Comparison of ENCODE assay signal across 25 cellular contexts in genomic region chr10:65701168-65701776, GRCh38.
A peak's percentile ranks its signal among the peaks of the same experiment; 100 is the strongest.
DNase-seq lines count a peak whose midpoint lies in the region; ATAC-seq and TF ChIP-seq lines count a peak whose summit lies in the region.
"Had no signal": no experiment of that assay in that cellular context is flagged by ENCODE, and none has a peak within 500 bp of the region (broad histone marks: within the 10 kb centered on the region; RNA-seq: fewer than 3 reads in every experiment).

No MANE protein-coding gene starts in this region.

- TF ChIP-seq CTCF in HEK293 (tag by site-specific recombination; IDR thresholded peaks at IDR 0.05) (no peak), MM.1S (IDR thresholded peaks at IDR 0.05; ENCODE audit: low read length) (no peak), prostate gland (IDR thresholded peaks at IDR 0.05) (no peak)

- H3K9me3 ChIP-seq in HEK293 (ENCODE audit: control insufficient read depth, insufficient read depth, low read depth, low read length) (no peaks in the 10 kb centered on the region), MM.1S (replicated peaks; ENCODE audit: insufficient read depth, low read length) (no peaks in the 10 kb centered on the region; the same call in 1 of the 2 replicates), prostate gland (no peaks in the 10 kb centered on the region)
- H3K9me3 ChIP-seq: Peyer's patch, SJCRH30 had no signal

- H3F3A ChIP-seq in MM.1S (ENCODE audit: insufficient read depth, low read length) = 0 out of 2 replicates have a peak, but pooled peaks cover 5% of the 10 kb centered on the region

- H3K9ac ChIP-seq in MM.1S (ENCODE audit: low read length) = 0 out of 2 replicates have a peak overlapping the region, but pooled peaks have one; percentile 23
- H3K9ac ChIP-seq: GM23248 had no signal

- intact Hi-C loops in prostate gland (cut with DNase I) = no loop called here

- CTCF ChIA-PET in HEK293 (lab: Yijun Ruan, JAX) = no interaction called here

- H3K27me3 ChIP-seq in MM.1S (replicated peaks; ENCODE audit: insufficient read depth, low read length) = no peaks in the 10 kb centered on the region
- no peaks in the 10 kb centered on the region for H3K27me3 ChIP-seq in prostate gland (replicated peaks; ENCODE audit: insufficient read depth)
- H3K27me3 ChIP-seq: Peyer's patch, SJCRH30 had no signal

- H3K36me3 ChIP-seq in HEK293 (ENCODE audit: control insufficient read depth in 2 of 2, insufficient read depth in 1 of 2, low read length in 2 of 2) (no peaks in the 10 kb centered on the region), MM.1S (replicated peaks; ENCODE audit: insufficient read depth, low read length) (no peaks in the 10 kb centered on the region), prostate gland (no peaks in the 10 kb centered on the region)
- H3K36me3 ChIP-seq: Peyer's patch, SJCRH30 had no signal

- no peak overlapping the region for H3K4me3 ChIP-seq in HEK293 (ENCODE audit: low read depth, low read length)
- H3K4me3 ChIP-seq in MM.1S (ENCODE audit: low read length) = no peak overlapping the region
- H3K4me3 ChIP-seq in prostate gland = no peak overlapping the region
- H3K4me3 ChIP-seq: GM23248, K562, Peyer's patch, SJCRH30 had no signal

- H3K4me1 ChIP-seq in HEK293 (ENCODE audit: control insufficient read depth, insufficient read depth, low read length) = no peaks in the 10 kb centered on the region
- H3K4me1 ChIP-seq in MM.1S (ENCODE audit: low read length) = peaks cover 24% of the 10 kb centered on the region
- no peaks in the 10 kb centered on the region for H3K4me1 ChIP-seq in prostate gland (replicated peaks)
- H3K4me1 ChIP-seq: Peyer's patch, SJCRH30 had no signal

- H3K4me2 ChIP-seq in MM.1S (ENCODE audit: low read depth, low read length) = peak overlapping the region; percentile 52; the same call in 1 of the 2 replicates

- POLR2A ChIA-PET in HEK293 (lab: Yijun Ruan, JAX) = no interaction called here

- peak; percentile 80 for DNase-seq in MM.1S
- no peak for DNase-seq in prostate gland (ENCODE audit: low spot score)
- DNase-seq in cerebellar cortex (ENCODE audit: low spot score) = no peak
- DNase-seq in mucosa of gallbladder (ENCODE audit: low spot score) = no peak
- DNase-seq: DMS53, EL, GF-D8, GM23248, H9, NCI-H1105, NCI-H146, NCI-H2029, NCI-H226, NCI-H510A treated with DMSO at 0.1 percent for 48 hours, NCI-H748 treated with DMSO at 0.1 percent for 48 hours, Peyer's patch, SJCRH30, T-helper 1 cell had no signal

- no peaks in the 10 kb centered on the region for H4K20me1 ChIP-seq in MM.1S (ENCODE audit: insufficient read depth, low read length)

- ATAC-seq in GM18858 (IDR thresholded peaks at IDR 0.05; ENCODE audit: unreplicated experiment) (peak; percentile 49), HG03095 (IDR thresholded peaks at IDR 0.05; ENCODE audit: unreplicated experiment) (peak; percentile 54), GM21825 (IDR thresholded peaks at IDR 0.05; ENCODE audit: unreplicated experiment) (no peak)
- ATAC-seq: HepG2, K562 had no signal

- H3K79me2 ChIP-seq in MM.1S (ENCODE audit: low read length) = no peaks in the 10 kb centered on the region

- TF ChIP-seq POLR2A in prostate gland (IDR thresholded peaks at IDR 0.05) = no peak

- H2AFZ ChIP-seq in MM.1S (ENCODE audit: low read length) = 0 out of 2 replicates have a peak overlapping the region, but pooled peaks have one; percentile 39
- H2AFZ ChIP-seq: GM23248 had no signal

- no peaks in the 10 kb centered on the region for H3K9me2 ChIP-seq in MM.1S (replicated peaks; ENCODE audit: insufficient read depth, low read length)

- H3K27ac ChIP-seq in HEK293 (ENCODE audit: extremely low read depth, low read depth, low read length) (no peak overlapping the region), MM.1S (ENCODE audit: low read length) (peak overlapping the region; percentile 62; the same call in 1 of the 2 replicates), prostate gland (no peak overlapping the region)
- H3K27ac ChIP-seq: GM23248, HL-60, Peyer's patch, SJCRH30 had no signal

- WGBS in prostate gland = 90% methylated on average over 1 of the region's 1 CpG

TF ChIP-seq in HEK293, 187 proteins besides CTCF, POLR2A, EP300 and RAD21:
- no peak for TF ChIP-seq ZSCAN23 (tag by site-specific recombination; IDR thresholded peaks at IDR 0.05)
- TF ChIP-seq ZBTB11 (tag by site-specific recombination; conservative IDR thresholded peaks at IDR 0.05; ENCODE audit: low read depth) = no peak
- no peak for TF ChIP-seq HOXA7 (CRISPR knock-in tag; IDR thresholded peaks at IDR 0.05; ENCODE audit: borderline replicate concordance)
- no peak for TF ChIP-seq ZNF548 (tag by site-specific recombination; IDR thresholded peaks at IDR 0.05)
- TF ChIP-seq ZNF140 (tag by site-specific recombination; IDR thresholded peaks at IDR 0.05) = no peak
- TF ChIP-seq ZNF596 (tag by site-specific recombination; IDR thresholded peaks at IDR 0.05) = peak; percentile 81
- TF ChIP-seq ZBTB10 (tag by site-specific recombination; IDR thresholded peaks at IDR 0.05) = no peak
- no peak for TF ChIP-seq ZNF621 (tag by site-specific recombination; IDR thresholded peaks at IDR 0.05)
TF ChIP-seq in HEK293: peak in this region for 1.
